In genomic region chr1:64363116-64363515, GRCh38 we compare ENCODE assay signal across 22 cellular contexts.
"Had no signal": no experiment of that assay in that cellular context is flagged by ENCODE, and none has a peak within 500 bp of the region (broad histone marks: within the 10 kb centered on the region; RNA-seq: fewer than 3 reads in every experiment).

No MANE protein-coding gene starts in this region.

- FAIRE-seq: urothelium cell line had no signal

- H3K27me3 ChIP-seq: brain microvascular endothelial cell, thyroid gland had no signal

- H3K4me3 Mint-ChIP-seq: activated B cell treated with CpG ODN at 0.5 μM for 24 hours; activated CD8-positive, alpha-beta T cell treated with anti-CD3 and anti-CD28 coated beads, Interleukin-2, amount 10 ng/mL, durations not matched to agents 7 days and 5 days; dendritic cell treated with granulocyte-macrophage colony-stimulating factor and Interleukin-4, amounts not matched to agents 40 ng/mL and 50 ng/mL, for 4 days; immature natural killer cell; mesothelial cell of epicardium; stimulated activated naive CD8-positive, alpha-beta T cell treated with anti-CD3 and anti-CD28 coated beads, Interleukin-15, amount 100 ng/mL, for 72 hours; T-helper 17 cell had no signal

- H3K4me3 ChIP-seq: lower lobe of right lung, thyroid gland had no signal

- H3K9me3 ChIP-seq: lower lobe of right lung, thyroid gland had no signal

- H3K4me1 ChIP-seq: lower lobe of right lung, thyroid gland had no signal

- H3K4me1 Mint-ChIP-seq: activated B cell treated with CpG ODN at 0.5 μM for 24 hours; immature natural killer cell; stimulated activated naive CD8-positive, alpha-beta T cell treated with anti-CD3 and anti-CD28 coated beads, Interleukin-15, amount 100 ng/mL, for 72 hours; T-helper 17 cell had no signal

- DNase-seq: activated B cell treated with CpG ODN at 0.5 μM for 24 hours; activated CD4-positive, alpha-beta T cell treated with anti-CD3 and anti-CD28 coated beads for 48 hours; activated CD8-positive, alpha-beta memory T cell treated with anti-CD3 and anti-CD28 coated beads, Interleukin-2, amount 50 U/mL, for 4 hours; activated CD8-positive, alpha-beta T cell treated with anti-CD3 and anti-CD28 coated beads, Interleukin-2, amount 10 ng/mL, durations not matched to agents 7 days and 5 days; activated effector memory CD4-positive, alpha-beta T cell treated with anti-CD3 and anti-CD28 coated beads, Interleukin-2, amount 50 U/mL, for 16 hours; activated T-cell treated with anti-CD3 and anti-CD28 coated beads, Interleukin-2, amount 50 U/mL, for 48 hours; brain microvascular endothelial cell; cerebellar nuclear complex; effector memory CD4-positive, alpha-beta T cell; foreskin melanocyte; immature natural killer cell; left cardiac atrium; lower lobe of right lung; right cardiac atrium; stimulated activated naive CD8-positive, alpha-beta T cell treated with anti-CD3 and anti-CD28 coated beads, Interleukin-15, amount 100 ng/mL, for 72 hours; T-helper 17 cell; thyroid gland had no signal

- H3K36me3 Mint-ChIP-seq: activated naive CD4-positive, alpha-beta T cell treated with anti-CD3 and anti-CD28 coated beads, Interleukin-2, amount 50 U/mL, for 72 hours; immature natural killer cell; mesothelial cell of epicardium had no signal

- H3K27me3 Mint-ChIP-seq: dendritic cell treated with granulocyte-macrophage colony-stimulating factor and Interleukin-4, amounts not matched to agents 40 ng/mL and 50 ng/mL, for 4 days; stimulated activated naive CD8-positive, alpha-beta T cell treated with anti-CD3 and anti-CD28 coated beads, Interleukin-15, amount 100 ng/mL, for 72 hours had no signal

- ATAC-seq: activated CD8-positive, alpha-beta T cell treated with anti-CD3 and anti-CD28 coated beads, Interleukin-2, amount 10 ng/mL, durations not matched to agents 7 days and 5 days; activated naive CD4-positive, alpha-beta T cell treated with anti-CD3 and anti-CD28 coated beads, Interleukin-2, amount 50 U/mL, for 72 hours; left cardiac atrium; lower lobe of right lung; right cardiac atrium; stimulated activated naive CD8-positive, alpha-beta T cell treated with anti-CD3 and anti-CD28 coated beads, Interleukin-15, amount 100 ng/mL, for 72 hours; T-helper 17 cell had no signal

- H3K27ac ChIP-seq: brain microvascular endothelial cell, lower lobe of right lung, thyroid gland had no signal

- H3K36me3 ChIP-seq: brain microvascular endothelial cell, lower lobe of right lung, thyroid gland had no signal

- H3K27ac Mint-ChIP-seq: activated B cell treated with CpG ODN at 0.5 μM for 24 hours; activated CD8-positive, alpha-beta T cell treated with anti-CD3 and anti-CD28 coated beads, Interleukin-2, amount 10 ng/mL, durations not matched to agents 7 days and 5 days; activated naive CD4-positive, alpha-beta T cell treated with anti-CD3 and anti-CD28 coated beads, Interleukin-2, amount 50 U/mL, for 72 hours; dendritic cell treated with granulocyte-macrophage colony-stimulating factor and Interleukin-4, amounts not matched to agents 40 ng/mL and 50 ng/mL, for 4 days; immature natural killer cell; mesothelial cell of epicardium; progenitor cell of endocrine pancreas; stimulated activated naive CD8-positive, alpha-beta T cell treated with anti-CD3 and anti-CD28 coated beads, Interleukin-15, amount 100 ng/mL, for 72 hours; T-helper 17 cell had no signal

- H3K9me3 Mint-ChIP-seq: activated B cell treated with CpG ODN at 0.5 μM for 24 hours; activated naive CD4-positive, alpha-beta T cell treated with anti-CD3 and anti-CD28 coated beads, Interleukin-2, amount 50 U/mL, for 72 hours; dendritic cell treated with granulocyte-macrophage colony-stimulating factor and Interleukin-4, amounts not matched to agents 40 ng/mL and 50 ng/mL, for 4 days; mesothelial cell of epicardium; stimulated activated naive CD8-positive, alpha-beta T cell treated with anti-CD3 and anti-CD28 coated beads, Interleukin-15, amount 100 ng/mL, for 72 hours had no signal
